In the genomic region with DNA sequence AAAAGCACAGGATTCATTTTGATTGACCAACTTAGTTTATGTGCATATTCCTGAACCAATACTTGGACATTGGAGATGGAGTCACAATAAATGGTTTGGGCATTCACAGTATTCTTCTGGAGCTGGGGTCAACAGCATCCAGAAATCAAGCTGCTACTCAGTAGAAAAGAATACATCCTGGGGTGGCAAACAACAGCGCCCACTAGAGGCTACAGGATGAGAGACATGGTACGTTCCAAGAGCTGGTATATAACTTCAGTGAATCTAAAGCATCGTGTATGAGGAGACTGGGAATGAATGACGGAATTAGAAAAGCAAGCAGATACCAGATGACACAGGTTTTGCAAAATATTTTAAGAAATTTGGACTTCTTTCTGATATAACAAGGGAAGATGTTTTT, we compare ENCODE assay signal across 8 cellular contexts.
A peak's percentile ranks its signal among the peaks of the same experiment; 100 is the strongest.
DNase-seq lines count a peak whose midpoint lies in the region; ATAC-seq and TF ChIP-seq lines count a peak whose summit lies in the region.

No MANE protein-coding gene starts in this region.

- no peaks in the 10 kb centered on the region for H3K9me2 ChIP-seq in OCI-LY7 (ENCODE audit: insufficient read depth, low read length)

- peak; percentile 90 for TF ChIP-seq CTCF in H9 (conservative IDR thresholded peaks at IDR 0.05)
- TF ChIP-seq CTCF in OCI-LY7 (conservative IDR thresholded peaks at IDR 0.05; ENCODE audit: low read length), result peak; percentile 81

- H3K9ac ChIP-seq in H9 (ENCODE audit: extremely low read depth, insufficient read length, low read length), result no peak overlapping the region

- no peaks in the 10 kb centered on the region for H3K36me3 ChIP-seq in OCI-LY7 (ENCODE audit: insufficient read depth, low read length)

- H3K4me3 Mint-ChIP-seq in H9, result no peak overlapping the region

- H3K79me1 ChIP-seq in H9 (ENCODE audit: insufficient read depth, low read depth, low read length, poor library complexity, severe bottlenecking), result no peaks in the 10 kb centered on the region

- intact Hi-C loops in OCI-LY7 (cut with micrococcal nuclease; ENCODE audit: unreplicated experiment) (no loop called here), right cardiac atrium (cut with DNase I) (loop anchor here in 1 of 4 donors (5.0 kb wide), 1 partner anchor 184 kb away; no protein-coding TSS in a partner anchor)

- H3K56ac ChIP-seq in H9 (ENCODE audit: insufficient read length, low read depth, low read length), result no peak overlapping the region

- H4K8ac ChIP-seq in H9 (replicated peaks; ENCODE audit: insufficient read length, low read depth, low read length), result no peak overlapping the region

- H3K27ac Mint-ChIP-seq in H9, result no peak overlapping the region

- no peaks in the 10 kb centered on the region for H3K27me3 Mint-ChIP-seq in H9 (ENCODE audit: low read depth)

- H3K27ac ChIP-seq in H9 (ENCODE audit: insufficient read length, low read depth, low read length), result no peak overlapping the region
- no peak overlapping the region for H3K27ac ChIP-seq in OCI-LY7 (ENCODE audit: low read depth, low read length, poor library complexity, severe bottlenecking)
- H3K27ac ChIP-seq in right cardiac atrium (ENCODE audit: low read length), result no peak overlapping the region

- H3K36me3 Mint-ChIP-seq in H9 (ENCODE audit: insufficient read depth in 1 of 3, low read depth in 3 of 3), result no peaks in the 10 kb centered on the region

- WGBS in H9 (ENCODE audit: extremely low coverage, insufficient read length, low lambda C conversion rate), result no CpG with 5 or more reads among the region's 4 CpGs
- WGBS in right cardiac atrium, result 76% methylated on average over 4 of the region's 4 CpGs

- no peak overlapping the region for H3K4ac ChIP-seq in H9 (ENCODE audit: low read depth, low read length)

- H4K20me1 ChIP-seq in H9 (ENCODE audit: control insufficient read depth, insufficient read depth, insufficient read length), result no peaks in the 10 kb centered on the region
- H4K20me1 ChIP-seq in OCI-LY7 (ENCODE audit: insufficient read depth, low read length), result no peaks in the 10 kb centered on the region

- peaks cover 3% of the 10 kb centered on the region in 2 experiments; a peak in 2 of 4 replicates for H3K4me1 Mint-ChIP-seq in H9

- H2BK20ac ChIP-seq in H9 (ENCODE audit: low read depth, low read length, poor library complexity, severe bottlenecking), result no peak overlapping the region

- no peak overlapping the region for H3K18ac ChIP-seq in H9 (ENCODE audit: insufficient read length, low read depth, low read length)

- no peak overlapping the region for H4K5ac ChIP-seq in H9 (ENCODE audit: insufficient read length, low read depth, low read length)

- H2BK12ac ChIP-seq in H9 (ENCODE audit: insufficient read length, low read depth, low read length), result no peak overlapping the region

- no peak overlapping the region for H2BK5ac ChIP-seq in H9 (ENCODE audit: insufficient read length, low read length)

- CTCF ChIA-PET in OCI-LY7 (lab: Charles Lee; ENCODE audit: unreplicated experiment), result no interaction called here

- H3K4me2 ChIP-seq in H9 (ENCODE audit: insufficient read depth, insufficient read length, low read length), result no peak overlapping the region
- no peak overlapping the region for H3K4me2 ChIP-seq in OCI-LY7 (ENCODE audit: low read length)

- H3K27me3 ChIP-seq in H9 (ENCODE audit: insufficient read depth, low read length) (no peaks in the 10 kb centered on the region), right cardiac atrium (ENCODE audit: control insufficient read depth, insufficient read depth) (no peaks in the 10 kb centered on the region)

- H3K79me2 ChIP-seq in H9 (ENCODE audit: insufficient read depth, low read length) (no peaks in the 10 kb centered on the region), OCI-LY7 (ENCODE audit: insufficient read depth, low read depth, low read length) (no peaks in the 10 kb centered on the region)

- H2AK5ac ChIP-seq in H9 (ENCODE audit: insufficient read length, low read length), result no peak overlapping the region

- H3K23me2 ChIP-seq in H9 (ENCODE audit: insufficient read length, low read depth, low read length, poor library complexity, severe bottlenecking), result no peaks in the 10 kb centered on the region

- H2BK15ac ChIP-seq in H9 (ENCODE audit: low read depth, low read length), result no peak overlapping the region

- H3K14ac ChIP-seq in H9 (ENCODE audit: insufficient read depth, low read length), result no peak overlapping the region

- POLR2A ChIA-PET in OCI-LY7 (lab: Charles Lee), result no interaction called here

- BruUV-seq in OCI-LY7 (replicated peaks; lab: Mats Ljungman, UMichigan), result no TSS peak

- H4K91ac ChIP-seq in H9 (ENCODE audit: insufficient read length, low read depth, low read length), result no peak overlapping the region

- peak; percentile 31 for DNase-seq in Daoy (ENCODE audit: low read depth)
- peak; percentile 67 for DNase-seq in H9
- DNase-seq in OCI-LY7 (ENCODE audit: low spot score), result peak; percentile 15
- peak in 2 of 3 donors; percentile 14 to 18 for DNase-seq in right cardiac atrium
- DNase-seq in activated gamma-delta T cell treated with Interleukin-2 at 50 U/mL for 16 hours, result no peak
- DNase-seq in activated effector memory CD4-positive, alpha-beta T cell treated with anti-CD3 and anti-CD28 coated beads, Interleukin-2, amount 50 U/mL, for 16 hours, result no peak
- DNase-seq in NCI-H2029 (lab: John Stamatoyannopoulos, UW), result no peak

- H3K9me3 ChIP-seq in H9 (ENCODE audit: control insufficient read depth, low read depth, low read length) (no peaks in the 10 kb centered on the region), OCI-LY7 (ENCODE audit: low read length) (no peaks in the 10 kb centered on the region), right cardiac atrium (ENCODE audit: control insufficient read depth, low read length) (no peaks in the 10 kb centered on the region)

- no peak overlapping the region for H3K23ac ChIP-seq in H9 (ENCODE audit: insufficient read length, low read depth, low read length)

- H3K4me1 ChIP-seq in H9 (ENCODE audit: insufficient read depth, low read length) (no peaks in the 10 kb centered on the region), OCI-LY7 (ENCODE audit: insufficient read depth, low read length, poor library complexity, severe bottlenecking) (no peaks in the 10 kb centered on the region), right cardiac atrium (ENCODE audit: control insufficient read depth, insufficient read depth, low read length) (no peaks in the 10 kb centered on the region)

- ATAC-seq in right cardiac atrium (no peak), GM19467 (IDR thresholded peaks at IDR 0.05; ENCODE audit: unreplicated experiment) (no peak)

- no peak overlapping the region for H2AFZ ChIP-seq in H9 (ENCODE audit: low read length)
- H2AFZ ChIP-seq in OCI-LY7 (ENCODE audit: low read length), result no peak overlapping the region

- H3K9me3 Mint-ChIP-seq in H9, result no peaks in the 10 kb centered on the region; a peak in 1 of 5 replicates

- no peak overlapping the region for H3K4me3 ChIP-seq in OCI-LY7 (ENCODE audit: low read depth, low read length, poor library complexity, severe bottlenecking)
- no peak overlapping the region for H3K4me3 ChIP-seq in right cardiac atrium (ENCODE audit: low read length)

- H3T11ph ChIP-seq in H9 (ENCODE audit: low read length), result no peak overlapping the region

- H2BK120ac ChIP-seq in H9 (ENCODE audit: low read depth, low read length, poor library complexity, severe bottlenecking), result no peak overlapping the region

Comparison
In these comparisons a context has a peak if more than half of its experiments do, and no peak if none do; other contexts are left out.
1. DNase-seq: peak in Daoy (single experiment), H9 (single experiment), OCI-LY7 (single experiment) and right cardiac atrium (2 of 3); none in activated gamma-delta T cell treated with Interleukin-2 at 50 U/mL for 16 hours (single experiment), activated effector memory CD4-positive, alpha-beta T cell treated with anti-CD3 and anti-CD28 coated beads, Interleukin-2, amount 50 U/mL, for 16 hours (single experiment) and NCI-H2029 (single experiment).